In genomic region chr11:64298966-64299846, GRCh38 we compare ENCODE assay signal across 9 cellular contexts. TPM values are rescaled to one million over a fixed set of nuclear protein-coding genes. Genes with fewer than 3 reads are reported as not detected.
A peak's percentile ranks its signal among the peaks of the same experiment; 100 is the strongest.
DNase-seq lines count a peak whose midpoint lies in the region; ATAC-seq and TF ChIP-seq lines count a peak whose summit lies in the region.
"Had no signal": no experiment of that assay in that cellular context is flagged by ENCODE, and none has a peak within 500 bp of the region (broad histone marks: within the 10 kb centered on the region; RNA-seq: fewer than 3 reads in every experiment).

No MANE protein-coding gene starts in this region.

- no peak overlapping the region for H3K27ac Mint-ChIP-seq in WTC11

- H3K4me1 Mint-ChIP-seq in WTC11: peaks cover 17% of the 10 kb centered on the region

- no peak for ATAC-seq in WTC11
- no peak for ATAC-seq in GM18907 (IDR thresholded peaks at IDR 0.05; ENCODE audit: unreplicated experiment)
- no peak for ATAC-seq in HG03108 (IDR thresholded peaks at IDR 0.05; ENCODE audit: unreplicated experiment)
- no peak for ATAC-seq in HG03095 (IDR thresholded peaks at IDR 0.05; ENCODE audit: unreplicated experiment)

- POLR2A ChIA-PET in WTC11 (lab: Charles Lee): no interaction called here

- peak overlapping the region; percentile 82 for H3K4me3 Mint-ChIP-seq in WTC11

- H3K4me1 ChIP-seq in right atrium auricular region: peaks cover 0 to 28% of the 10 kb centered on the region in 2 donors

- peaks cover 15 to 16% of the 10 kb centered on the region in 2 donors for H3K27me3 ChIP-seq in right atrium auricular region

- no peaks in the 10 kb centered on the region for H3K36me3 ChIP-seq in right atrium auricular region

- peak; percentile 30 for DNase-seq in COLO668 (lab: John Stamatoyannopoulos, UW; ENCODE audit: unreplicated experiment)
- DNase-seq in WTC11 (ENCODE audit: low spot score): peak; percentile 33
- no peak for DNase-seq in right atrium auricular region (ENCODE audit: low spot score)
- peak; percentile 71 for DNase-seq in retina
- DNase-seq in NCI-H82 treated with DMSO at 0.1 percent for 48 hours (lab: John Stamatoyannopoulos, UW; ENCODE audit: unreplicated experiment): no peak

- H3K4me3 ChIP-seq in right atrium auricular region: peak overlapping the region; percentile 22 to 56

- no peaks in the 10 kb centered on the region for H3K9me3 ChIP-seq in right atrium auricular region

- H3K9me3 Mint-ChIP-seq in WTC11: no peaks in the 10 kb centered on the region

- TF ChIP-seq CTCF in WTC11 (IDR thresholded peaks at IDR 0.05) (no peak), right atrium auricular region (IDR thresholded peaks at IDR 0.05) (peak in 1 of 2 donors; percentile 43)

- H3K36me3 Mint-ChIP-seq in WTC11: no peaks in the 10 kb centered on the region

- H3K27ac ChIP-seq in right atrium auricular region: peak overlapping the region; percentile 38 to 69

- H3K27me3 Mint-ChIP-seq in WTC11 (ENCODE audit: low read depth): peaks cover 78% of the 10 kb centered on the region

- CTCF ChIA-PET in WTC11 (lab: Charles Lee): interaction anchor here (0.6 to 1.3 kb wide), 4 partner anchors 28 to 379 kb away, joined by 3 to 7 read pairs (median 5); no protein-coding TSS in a partner anchor

TF ChIP-seq in WTC11, 78 proteins besides CTCF, POLR2A, EP300 and RAD21:
- TF ChIP-seq ATF1 (CRISPR knock-in tag; IDR thresholded peaks at IDR 0.05) (no peak), E2F4 (CRISPR knock-in tag; IDR thresholded peaks at IDR 0.05; ENCODE audit: borderline replicate concordance, low read depth) (0 out of 2 replicates have a peak, but pooled peaks have one; percentile 23), ZNF423 (CRISPR knock-in tag; IDR thresholded peaks at IDR 0.05) (no peak), ZNF121 (CRISPR knock-in tag; IDR thresholded peaks at IDR 0.05) (no peak), HMGXB4 (CRISPR knock-in tag; IDR thresholded peaks at IDR 0.05) (0 out of 2 replicates have a peak, but pooled peaks have one; percentile 23), GRHL2 (CRISPR knock-in tag; IDR thresholded peaks at IDR 0.05; ENCODE audit: insufficient replicate concordance, severe bottlenecking) (no peak), SOX15 (CRISPR knock-in tag; IDR thresholded peaks at IDR 0.05) (no peak)
TF ChIP-seq in WTC11: peak in this region for 2.

RNA-seq across cellular contexts. Expression of gene CATSPERZ, which starts 1.0 kb away (rescaled TPM):
- total RNA-seq in WTC11 (2021) (1.1 to 2.5 TPM (median 2.0 TPM) in 3 replicates), right atrium auricular region (not detected)
- total RNA-seq: T-helper 2 cell treated with Interferon-gamma antibody and Interleukin-4, amounts not matched to agents 100 ng/mL and 5 ng/mL, for 36 hours had no signal

RNA-seq across cellular contexts. Expression of gene ESRRA, which starts 6.1 kb away (rescaled TPM):
- total RNA-seq in WTC11 (2021) (56.3 to 81.9 TPM (median 59.1 TPM) in 3 replicates), right atrium auricular region (100 to 1,000 TPM; 164 to 190 TPM)

RNA-seq across cellular contexts. Expression of gene KCNK4, which starts 8.1 kb away (rescaled TPM):
- total RNA-seq in WTC11 (2021): 0.25 to 0.74 TPM (median 0.48 TPM) in 3 replicates
- total RNA-seq in right atrium auricular region: not detected
- total RNA-seq: T-helper 2 cell treated with Interferon-gamma antibody and Interleukin-4, amounts not matched to agents 100 ng/mL and 5 ng/mL, for 36 hours had no signal

RNA-seq across cellular contexts. Expression of gene GPR137, which starts 13.6 kb away (rescaled TPM):
- total RNA-seq in WTC11 (2021) (51.1 to 53.8 TPM (median 51.8 TPM) in 3 replicates), right atrium auricular region (10 to 100 TPM; 22.1 to 23.5 TPM)

RNA-seq across cellular contexts. Expression of gene BAD, which starts 14.7 kb away (rescaled TPM):
- total RNA-seq in WTC11 (2021) (30.5 to 34.7 TPM (median 31.3 TPM) in 3 replicates), right atrium auricular region (100 to 1,000 TPM; 120 to 122 TPM)

Comparison
In these comparisons a context has a peak if more than half of its experiments do, and no peak if none do; other contexts are left out.
1. DNase-seq: peak in COLO668 (single experiment), WTC11 (single experiment) and retina (single experiment); none in right atrium auricular region (single experiment) and NCI-H82 treated with DMSO at 0.1 percent for 48 hours (single experiment).